ENCODE assay signal across 20 cellular contexts in the genomic region with DNA sequence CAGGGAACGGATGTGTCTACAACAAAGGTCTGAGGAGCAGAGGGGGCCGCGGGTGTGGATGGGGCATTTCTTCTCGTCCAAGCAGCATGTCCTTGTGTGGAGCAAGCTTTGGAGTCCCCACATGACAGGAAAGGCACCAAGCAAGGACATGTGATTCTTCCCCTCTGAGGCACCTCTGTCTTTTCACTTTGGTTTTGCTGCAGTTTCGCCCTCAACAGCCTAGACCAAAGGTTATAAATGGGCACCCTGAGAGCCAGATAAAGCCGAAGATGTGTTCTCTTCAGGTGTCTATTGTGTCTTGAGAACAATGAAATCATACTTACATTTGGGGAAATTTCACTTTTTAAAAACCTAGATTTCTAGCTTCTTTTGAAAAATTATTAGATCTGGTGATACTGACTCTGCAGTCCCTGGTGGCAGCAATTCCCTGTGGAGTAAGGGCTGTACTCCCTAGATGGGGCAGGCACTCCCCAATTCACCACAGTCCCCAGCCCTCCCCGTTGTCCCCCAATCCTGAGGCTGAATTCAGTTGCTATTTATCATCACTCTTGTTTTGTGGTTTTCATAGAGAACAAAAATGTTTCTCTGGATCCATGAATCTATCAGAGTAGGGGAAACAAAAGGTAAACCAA.
"Had no signal": no experiment of that assay in that cellular context is flagged by ENCODE, and none has a peak within 500 bp of the region (broad histone marks: within the 10 kb centered on the region; RNA-seq: fewer than 3 reads in every experiment).

No MANE protein-coding gene starts in this region.

- DNase-seq: Kasumi-1, MV-4-11, NCI-H1048, NCI-H1105, NCI-H1417, NCI-H1436 treated with DMSO at 0.1 percent for 48 hours, NCI-H1694, NCI-H1930, NCI-H2081, NCI-H2107, NCI-H2227 treated with DMSO at 0.1 percent for 48 hours, NCI-H524, NCI-H526 treated with DMSO at 0.1 percent for 48 hours, NCI-H748 treated with DMSO at 0.1 percent for 48 hours, SHP77 had no signal

- H3K4me1 Mint-ChIP-seq: IgD-negative memory B cell had no signal

- ATAC-seq: K562 had no signal

- FAIRE-seq: HTR-8/SVneo had no signal

- H3K27ac ChIP-seq: KMS-11, RWPE1 had no signal

- H3K9ac ChIP-seq: KMS-11 had no signal

- H3K4me2 ChIP-seq: KMS-11 had no signal

- H3K9me3 Mint-ChIP-seq: IgD-negative memory B cell had no signal

- H3K27me3 Mint-ChIP-seq: IgD-negative memory B cell had no signal

- H3K4me3 Mint-ChIP-seq: IgD-negative memory B cell had no signal

- H3K4me3 ChIP-seq: K562 had no signal
